Comparison of ENCODE assay signal across 14 cellular contexts in genomic region chr22:44360306-44360685, GRCh38. TPM values are rescaled to one million over a fixed set of nuclear protein-coding genes. Genes with fewer than 3 reads are reported as not detected.
DNase-seq lines count a peak whose midpoint lies in the region; ATAC-seq and TF ChIP-seq lines count a peak whose summit lies in the region.
"Had no signal": no experiment of that assay in that cellular context is flagged by ENCODE, and none has a peak within 500 bp of the region (broad histone marks: within the 10 kb centered on the region; RNA-seq: fewer than 3 reads in every experiment).

No MANE protein-coding gene starts in this region.

- ATAC-seq in natural killer cell: no peak

- peak overlapping the region; percentile 79 for H3K27ac ChIP-seq in muscle layer of colon (ENCODE audit: low read depth, low read length)
- peak overlapping the region; percentile 92 for H3K27ac ChIP-seq in stomach smooth muscle (ENCODE audit: low read length)
- H3K27ac ChIP-seq: pancreas had no signal

- CTCF ChIA-PET in MCF 10A (lab: Yijun Ruan, JAX): interaction anchor here (0.6 to 0.7 kb wide), 4 partner anchors 14 to 1502 kb away, joined by 3 to 4 read pairs (median 4); no protein-coding TSS in a partner anchor

- no peaks in the 10 kb centered on the region for H3K36me3 ChIP-seq in muscle layer of colon (ENCODE audit: insufficient read depth, low read length)
- no peaks in the 10 kb centered on the region for H3K36me3 ChIP-seq in stomach smooth muscle (ENCODE audit: control insufficient read depth in 2 of 2, insufficient read depth in 2 of 2, low read length in 2 of 2)
- H3K36me3 ChIP-seq: MG63, pancreas had no signal

- H3K9ac ChIP-seq in muscle layer of colon (ENCODE audit: low read length): peak overlapping the region; percentile 28
- H3K9ac ChIP-seq in stomach smooth muscle (ENCODE audit: low read length in 2 of 2): peak overlapping the region; percentile 13 to 41

- H3K27me3 ChIP-seq in muscle layer of colon (ENCODE audit: control insufficient read depth in 1 of 2, insufficient read depth in 2 of 2, low read length in 2 of 2): no peaks in the 10 kb centered on the region
- H3K27me3 ChIP-seq in stomach smooth muscle (ENCODE audit: control insufficient read depth in 1 of 2, insufficient read depth in 2 of 2, low read length in 2 of 2): no peaks in the 10 kb centered on the region
- H3K27me3 ChIP-seq: MG63, pancreas had no signal

- H3K9me3 Mint-ChIP-seq in HFFc6: no peaks in the 10 kb centered on the region
- no peaks in the 10 kb centered on the region for H3K9me3 Mint-ChIP-seq in MCF 10A (ENCODE audit: unreplicated experiment)
- H3K9me3 Mint-ChIP-seq in natural killer cell: no peaks in the 10 kb centered on the region

- H3K4me3 Mint-ChIP-seq in HFFc6 (peak overlapping the region; percentile 50; the same call in 1 of the 2 replicates), MCF 10A (ENCODE audit: unreplicated experiment) (peak overlapping the region; percentile 44), natural killer cell (no peak overlapping the region)

- peaks cover 80% of the 10 kb centered on the region for H3K4me1 ChIP-seq in muscle layer of colon (ENCODE audit: insufficient read depth, low read length)
- peaks cover 68% of the 10 kb centered on the region for H3K4me1 ChIP-seq in stomach smooth muscle (ENCODE audit: control insufficient read depth, insufficient read depth, low read length)
- H3K4me1 ChIP-seq: pancreas had no signal

- POLR2A ChIA-PET in MCF 10A (lab: Yijun Ruan, JAX): interaction anchor here (0.8 to 1.2 kb wide), 2 partner anchors 13 to 34 kb away, joined by 3 read pairs; no protein-coding TSS in a partner anchor

- TF ChIP-seq CTCF in HFFc6 (IDR thresholded peaks at IDR 0.05) (no peak), MCF 10A (IDR thresholded peaks at IDR 0.05; ENCODE audit: unreplicated experiment) (peak; percentile 12), natural killer cell (IDR thresholded peaks at IDR 0.05) (no peak)

- peaks cover 30% of the 10 kb centered on the region for H3K4me1 Mint-ChIP-seq in HFFc6 (ENCODE audit: low read depth)
- peaks cover 24% of the 10 kb centered on the region for H3K4me1 Mint-ChIP-seq in MCF 10A (ENCODE audit: insufficient read depth, unreplicated experiment)
- no peaks in the 10 kb centered on the region for H3K4me1 Mint-ChIP-seq in natural killer cell

- H3K36me3 Mint-ChIP-seq in HFFc6 (ENCODE audit: low read depth) (no peaks in the 10 kb centered on the region), MCF 10A (ENCODE audit: insufficient read depth, unreplicated experiment) (peaks cover 6% of the 10 kb centered on the region), natural killer cell (no peaks in the 10 kb centered on the region)

- BruUV-seq in MCF 10A (replicated peaks; lab: Mats Ljungman, UMichigan): no TSS peak

- intact Hi-C loops in MCF 10A (cut with micrococcal nuclease) (loop anchor here (2.0 to 5.0 kb wide), 3 partner anchors 48 to 207 kb away; partner anchors contain the start of genes RTL6 and SHISAL1), natural killer cell (cut with micrococcal nuclease) (no loop called here)

- H3K27ac Mint-ChIP-seq in HFFc6 (peak overlapping the region; percentile 87), MCF 10A (ENCODE audit: low read depth, unreplicated experiment) (peak overlapping the region; percentile 81), natural killer cell (no peak overlapping the region)

- DNase-seq in HFFc6: no peak
- no peak for DNase-seq in MCF 10A (ENCODE audit: unreplicated experiment)
- no peak for DNase-seq in MV-4-11 (lab: John Stamatoyannopoulos, UW)
- no peak for DNase-seq in GM03348 (ENCODE audit: low spot score)
- DNase-seq in natural killer cell: no peak
- DNase-seq: erythroblast, GF-D8, NCI-H187, NCI-H510A had no signal

- peaks cover 27% of the 10 kb centered on the region for H3K27me3 Mint-ChIP-seq in HFFc6 (ENCODE audit: insufficient read depth)
- no peaks in the 10 kb centered on the region for H3K27me3 Mint-ChIP-seq in MCF 10A (ENCODE audit: insufficient read depth, unreplicated experiment)
- peaks cover 0 to 5% of the 10 kb centered on the region in 2 donors for H3K27me3 Mint-ChIP-seq in natural killer cell (ENCODE audit: low read depth in 2 of 2)

- H3K4me3 ChIP-seq in muscle layer of colon (ENCODE audit: low read depth in 1 of 2, low read length in 2 of 2): no peak overlapping the region
- peak overlapping the region in 1 of 2 donors; percentile 44 for H3K4me3 ChIP-seq in stomach smooth muscle (ENCODE audit: low read length in 2 of 2)
- H3K4me3 ChIP-seq: MG63, pancreas had no signal

- H3K9me3 ChIP-seq in muscle layer of colon (ENCODE audit: low read length) (no peaks in the 10 kb centered on the region), stomach smooth muscle (ENCODE audit: control insufficient read depth in 2 of 2, low read length in 2 of 2) (no peaks in the 10 kb centered on the region)
- H3K9me3 ChIP-seq: MG63, pancreas had no signal

RNA-seq across cellular contexts. Expression of gene SHISAL1, which starts 47.5 kb away (rescaled TPM):
- total RNA-seq in HFFc6 (2021; fragmentation: NEBNext Ultra II Directional; extraction: Animal tissue kit (Norgen Biotek cat#: 25700)): not detected
- total RNA-seq in MCF 10A (2022): 1.6 and 3.7 TPM in 2 replicates
- total RNA-seq in natural killer cell: not detected
- total RNA-seq: dermis blood vessel endothelial cell had no signal

Comparison
In these comparisons a context has a peak if more than half of its experiments do, and no peak if none do; other contexts are left out.
1. H3K27ac Mint-ChIP-seq: peak in HFFc6 (single experiment) and MCF 10A (single experiment); none in natural killer cell (0 of 2).